ENCODE assay signal across 1 cellular context in the genomic region with DNA sequence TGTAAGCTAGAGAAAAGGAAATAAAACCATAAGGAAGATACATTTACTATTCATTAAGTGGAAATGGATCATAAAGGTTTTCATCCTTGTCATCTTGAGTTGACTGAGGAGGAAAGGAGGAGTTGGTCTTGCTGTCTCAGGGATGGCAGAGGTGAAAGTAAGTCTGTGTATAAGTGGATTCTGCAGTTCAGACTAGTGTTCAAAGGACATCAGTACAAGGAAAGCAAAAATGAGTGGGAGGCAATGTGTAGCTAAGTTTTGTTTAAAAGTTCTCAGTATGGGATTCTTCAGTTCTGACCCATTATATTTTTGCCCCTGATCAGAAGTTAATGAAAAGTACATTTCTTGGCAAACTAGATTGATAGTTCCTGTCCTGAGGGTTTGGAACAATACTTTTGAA.
TF ChIP-seq lines count a peak whose summit lies in the region.

No MANE protein-coding gene starts in this region.

TF ChIP-seq in IMR-90, 13 proteins besides CTCF, POLR2A, EP300 and RAD21:
- no peak for TF ChIP-seq RCOR1 (IDR thresholded peaks at IDR 0.05; ENCODE audit: insufficient replicate concordance, low read length)
- no peak for TF ChIP-seq MAFK (IDR thresholded peaks at IDR 0.05; ENCODE audit: low read depth, low read length)
- TF ChIP-seq BHLHE40 (IDR thresholded peaks at IDR 0.05; ENCODE audit: low read depth, low read length), result no peak
- no peak for TF ChIP-seq FOS (IDR thresholded peaks at IDR 0.05; ENCODE audit: low read depth, low read length)
